13 cellular contexts compared by ENCODE assay signal in the genomic region with DNA sequence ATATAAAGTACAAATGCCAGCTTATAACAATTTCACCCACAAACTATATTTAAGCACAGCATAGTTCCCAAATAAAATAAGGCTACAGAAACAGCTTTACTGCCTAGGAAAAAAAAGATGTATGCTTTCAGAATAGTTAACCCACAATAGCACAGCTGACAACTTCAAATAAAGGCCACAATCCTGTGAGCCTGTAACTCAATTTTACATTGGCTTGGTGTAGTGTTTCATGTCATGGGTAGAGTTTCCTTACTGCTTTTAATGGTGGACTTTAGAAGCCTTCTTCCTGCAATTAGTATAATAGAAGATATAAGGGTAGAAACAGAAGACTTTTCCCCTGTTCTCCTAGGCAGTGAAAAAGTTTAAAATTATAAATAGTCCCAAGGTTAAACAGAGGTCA.
DNase-seq lines count a peak whose midpoint lies in the region; ATAC-seq lines count a peak whose summit lies in the region.
"Had no signal": no experiment of that assay in that cellular context is flagged by ENCODE, and none has a peak within 500 bp of the region (broad histone marks: within the 10 kb centered on the region; RNA-seq: fewer than 3 reads in every experiment).

No MANE protein-coding gene starts in this region.

- no peak for ATAC-seq in HG03196 (IDR thresholded peaks at IDR 0.05; ENCODE audit: unreplicated experiment)
- no peak for ATAC-seq in GM18870 (IDR thresholded peaks at IDR 0.05; ENCODE audit: unreplicated experiment)
- ATAC-seq: A549, GM23338, HepG2 had no signal

- DNase-seq in DMS 273 (lab: John Stamatoyannopoulos, UW; ENCODE audit: unreplicated experiment) = peak; percentile 19
- no peak for DNase-seq in DMS 273 treated with DMSO at 0.1 percent for 48 hours (lab: John Stamatoyannopoulos, UW)
- peak; percentile 20 for DNase-seq in NCI-H510A treated with DMSO at 0.1 percent for 48 hours (lab: John Stamatoyannopoulos, UW)
- DNase-seq in NCI-H510A (lab: John Stamatoyannopoulos, UW) = no peak
- peak; percentile 34 for DNase-seq in NCI-H69 (lab: John Stamatoyannopoulos, UW)
- DNase-seq: CD4-positive, alpha-beta memory T cell; HCEC 1CT; HFFc6 had no signal

Comparison
In these comparisons a context has a peak if more than half of its experiments do, and no peak if none do; other contexts are left out.
1. DNase-seq: peak in DMS 273 (single experiment), NCI-H510A treated with DMSO at 0.1 percent for 48 hours (single experiment) and NCI-H69 (single experiment); none in DMS 273 treated with DMSO at 0.1 percent for 48 hours (single experiment) and NCI-H510A (single experiment).